Comparison of ENCODE assay signal across 8 cellular contexts in the genomic region with DNA sequence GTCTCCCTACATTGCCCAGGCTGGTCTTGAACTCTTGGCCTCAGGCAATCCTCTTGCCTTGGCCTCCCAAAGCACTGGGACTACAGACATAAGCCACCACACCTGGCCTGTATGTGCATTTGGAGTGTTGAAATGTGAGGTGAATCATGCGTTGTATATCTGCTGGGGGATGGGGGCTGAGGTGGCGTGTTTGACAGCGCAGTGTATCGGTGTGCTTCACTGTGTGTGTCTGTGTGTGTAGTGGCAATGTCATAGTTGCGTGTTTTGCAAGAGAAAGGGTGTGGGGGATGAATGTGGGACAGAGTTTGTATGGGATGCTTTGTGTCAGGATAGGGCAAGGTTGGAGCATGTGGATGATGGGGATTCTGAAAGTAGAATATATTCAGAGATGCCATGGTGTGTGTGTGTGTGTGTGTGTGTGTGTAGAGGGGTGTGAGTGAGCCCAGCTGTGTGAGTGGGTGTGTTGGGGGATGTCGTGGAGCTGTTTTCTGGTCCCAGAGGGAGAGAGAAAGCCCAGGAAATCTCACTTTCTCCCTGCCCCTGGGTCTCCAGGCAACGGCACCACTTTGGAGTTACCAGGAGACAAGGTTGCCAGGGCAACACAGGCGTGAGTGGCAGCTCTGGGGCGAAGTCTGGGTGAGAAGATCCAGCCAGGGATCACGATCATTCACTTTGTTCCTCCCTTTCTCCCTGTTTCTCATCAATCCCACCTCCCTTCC. TPM values are rescaled to one million over a fixed set of nuclear protein-coding genes. Genes with fewer than 3 reads are reported as not detected.
DNase-seq lines count a peak whose midpoint lies in the region; ATAC-seq lines count a peak whose summit lies in the region.

No MANE protein-coding gene starts in this region.

- no peaks in the 10 kb centered on the region for H3K36me3 ChIP-seq in duodenal mucosa (ENCODE audit: control insufficient read depth in 1 of 2, insufficient read depth in 2 of 2, low read length in 2 of 2)

- H3K4me1 ChIP-seq in duodenal mucosa (ENCODE audit: control insufficient read depth in 1 of 2, insufficient read depth in 2 of 2, low read length in 2 of 2), result peaks cover 12 to 20% of the 10 kb centered on the region in 2 donors

- peaks cover 12% of the 10 kb centered on the region for H3K36me3 Mint-ChIP-seq in activated CD8-positive, alpha-beta memory T cell treated with anti-CD3 and anti-CD28 coated beads, Interleukin-2, amount 10 ng/mL, durations not matched to agents 7 days and 5 days

- CTCF ChIA-PET in activated CD8-positive, alpha-beta memory T cell treated with anti-CD3 and anti-CD28 coated beads, Interleukin-2, amount 10 ng/mL, durations not matched to agents 7 days and 5 days (lab: Charles Lee), result interaction anchor here (1.0 to 4.7 kb wide), 4 partner anchors 8 to 109 kb away, joined by 3 to 38 read pairs (median 6); a partner anchor contains a TSS

- H3K27me3 Mint-ChIP-seq in activated CD8-positive, alpha-beta memory T cell treated with anti-CD3 and anti-CD28 coated beads, Interleukin-2, amount 10 ng/mL, durations not matched to agents 7 days and 5 days, result no peaks in the 10 kb centered on the region

- ATAC-seq in activated CD8-positive, alpha-beta memory T cell treated with anti-CD3 and anti-CD28 coated beads, Interleukin-2, amount 10 ng/mL, durations not matched to agents 7 days and 5 days, result no peak
- no peak for ATAC-seq in HG03469 (IDR thresholded peaks at IDR 0.05; ENCODE audit: unreplicated experiment)

- no peaks in the 10 kb centered on the region for H3K27me3 ChIP-seq in duodenal mucosa (ENCODE audit: control insufficient read depth in 1 of 2, insufficient read depth in 2 of 2, low read length in 2 of 2)

- H3K27ac ChIP-seq in duodenal mucosa (ENCODE audit: low read depth, low read length), result no peak overlapping the region
- peak overlapping the region; percentile 98 for H3K27ac ChIP-seq in substantia nigra (ENCODE audit: low read depth, low read length, poor library complexity, severe bottlenecking)

- peaks cover 24% of the 10 kb centered on the region for H3K4me1 Mint-ChIP-seq in activated CD8-positive, alpha-beta memory T cell treated with anti-CD3 and anti-CD28 coated beads, Interleukin-2, amount 10 ng/mL, durations not matched to agents 7 days and 5 days

- no peak overlapping the region for H3K4me3 Mint-ChIP-seq in activated CD8-positive, alpha-beta memory T cell treated with anti-CD3 and anti-CD28 coated beads, Interleukin-2, amount 10 ng/mL, durations not matched to agents 7 days and 5 days

- DNase-seq in activated CD8-positive, alpha-beta memory T cell treated with anti-CD3 and anti-CD28 coated beads, Interleukin-2, amount 10 ng/mL, durations not matched to agents 7 days and 5 days, result no peak
- DNase-seq in activated CD8-positive, alpha-beta memory T cell treated with anti-CD3 and anti-CD28 coated beads for 24 hours, result no peak
- peak; percentile 56 for DNase-seq in NCI-H2227 treated with DMSO at 0.1 percent for 48 hours (lab: John Stamatoyannopoulos, UW)
- peak in 33 of 49 donors; percentile 8 to 73 (median 44) for DNase-seq in substantia nigra (lab: John Stamatoyannopoulos, UW)
- no peak for DNase-seq in CD1c-positive myeloid dendritic cell (ENCODE audit: extremely low spot score)
- DNase-seq in stimulated activated CD4-positive, alpha-beta T cell treated with anti-CD3 and anti-CD28 coated beads, Interleukin-15, amount 100 ng/mL, for 24 hours, result no peak

- H3K9me3 Mint-ChIP-seq in activated CD8-positive, alpha-beta memory T cell treated with anti-CD3 and anti-CD28 coated beads, Interleukin-2, amount 10 ng/mL, durations not matched to agents 7 days and 5 days (ENCODE audit: low read depth), result no peaks in the 10 kb centered on the region

- peak overlapping the region; percentile 51 to 79 for H3K9ac ChIP-seq in duodenal mucosa (ENCODE audit: low read depth in 1 of 2, low read length in 2 of 2)

- H3K27ac Mint-ChIP-seq in activated CD8-positive, alpha-beta memory T cell treated with anti-CD3 and anti-CD28 coated beads, Interleukin-2, amount 10 ng/mL, durations not matched to agents 7 days and 5 days, result peak overlapping the region; percentile 4

- H3K4me3 ChIP-seq in duodenal mucosa (ENCODE audit: low read depth in 1 of 2, low read length in 2 of 2), result peak overlapping the region; percentile 65 to 75

- no peaks in the 10 kb centered on the region for H3K9me3 ChIP-seq in duodenal mucosa (ENCODE audit: control insufficient read depth in 1 of 2, low read length in 2 of 2)

RNA-seq across cellular contexts. Expression of a gene that starts 1.1 kb away (rescaled TPM):
- total RNA-seq in activated CD8-positive, alpha-beta memory T cell treated with anti-CD3 and anti-CD28 coated beads, Interleukin-2, amount 10 ng/mL, durations not matched to agents 7 days and 5 days, result 1 to 10 TPM; 2.6 to 3.9 TPM

RNA-seq across cellular contexts. Expression of a gene that starts 10.8 kb away (rescaled TPM):
- 1 to 10 TPM; 8.1 to 9.1 TPM for total RNA-seq in activated CD8-positive, alpha-beta memory T cell treated with anti-CD3 and anti-CD28 coated beads, Interleukin-2, amount 10 ng/mL, durations not matched to agents 7 days and 5 days

RNA-seq across cellular contexts. Expression of a gene that starts 18.1 kb away (rescaled TPM):
- 1 to 10 TPM in 1 of 2 experiments, under 1 TPM in 1; 0.87 to 1.3 TPM for total RNA-seq in activated CD8-positive, alpha-beta memory T cell treated with anti-CD3 and anti-CD28 coated beads, Interleukin-2, amount 10 ng/mL, durations not matched to agents 7 days and 5 days

RNA-seq across cellular contexts. Expression of a gene that starts 27.0 kb away (rescaled TPM):
- 10 to 100 TPM; 13.0 to 16.1 TPM for total RNA-seq in activated CD8-positive, alpha-beta memory T cell treated with anti-CD3 and anti-CD28 coated beads, Interleukin-2, amount 10 ng/mL, durations not matched to agents 7 days and 5 days

RNA-seq across cellular contexts. Expression of a gene that starts 27.3 kb away (rescaled TPM):
- total RNA-seq in activated CD8-positive, alpha-beta memory T cell treated with anti-CD3 and anti-CD28 coated beads, Interleukin-2, amount 10 ng/mL, durations not matched to agents 7 days and 5 days, result 10 to 100 TPM; 25.1 to 28.1 TPM

Comparison
In these comparisons a context has a peak if more than half of its experiments do, and no peak if none do; other contexts are left out.
1. DNase-seq: peak in NCI-H2227 treated with DMSO at 0.1 percent for 48 hours (single experiment) and substantia nigra (33 of 49); none in activated CD8-positive, alpha-beta memory T cell treated with anti-CD3 and anti-CD28 coated beads, Interleukin-2, amount 10 ng/mL, durations not matched to agents 7 days and 5 days (single experiment), activated CD8-positive, alpha-beta memory T cell treated with anti-CD3 and anti-CD28 coated beads for 24 hours (single experiment), CD1c-positive myeloid dendritic cell (single experiment) and stimulated activated CD4-positive, alpha-beta T cell treated with anti-CD3 and anti-CD28 coated beads, Interleukin-15, amount 100 ng/mL, for 24 hours (single experiment).